26 cellular contexts compared by ENCODE assay signal in the genomic region with DNA sequence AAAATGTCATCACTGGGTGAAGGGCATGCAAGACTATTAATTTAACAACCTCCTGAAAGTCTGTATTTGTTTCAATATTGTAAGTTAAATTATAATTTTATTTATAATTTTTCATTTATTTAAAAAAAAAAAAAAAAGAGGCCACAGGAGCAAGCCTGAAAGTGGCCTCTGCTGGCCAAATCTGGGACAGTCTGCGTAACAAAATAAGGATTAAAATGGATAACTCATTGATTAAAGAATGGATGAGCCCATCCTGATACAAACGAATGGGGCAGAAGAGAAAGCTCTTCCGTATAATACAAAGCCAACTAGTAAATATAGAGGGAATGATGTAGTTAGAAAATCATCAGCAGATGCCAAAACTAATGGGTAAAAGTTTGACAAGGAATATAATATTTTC. TPM values are rescaled to one million over a fixed set of nuclear protein-coding genes. Genes with fewer than 3 reads are reported as not detected.
A peak's percentile ranks its signal among the peaks of the same experiment; 100 is the strongest.
DNase-seq lines count a peak whose midpoint lies in the region; TF ChIP-seq lines count a peak whose summit lies in the region.
"Had no signal": no experiment of that assay in that cellular context is flagged by ENCODE, and none has a peak within 500 bp of the region (broad histone marks: within the 10 kb centered on the region; RNA-seq: fewer than 3 reads in every experiment).

No MANE protein-coding gene starts in this region.

- no peak overlapping the region for H3K4me3 Mint-ChIP-seq in neural crest cell
- no peak overlapping the region for H3K4me3 Mint-ChIP-seq in activated naive CD4-positive, alpha-beta T cell treated with anti-CD3 and anti-CD28 coated beads for 36 hours
- H3K4me3 Mint-ChIP-seq: CD4-positive, CD25-positive, alpha-beta regulatory T cell; H9 had no signal

- no peaks in the 10 kb centered on the region for H3K27me3 Mint-ChIP-seq in neural crest cell (ENCODE audit: low read depth)
- H3K27me3 Mint-ChIP-seq in activated naive CD4-positive, alpha-beta T cell treated with anti-CD3 and anti-CD28 coated beads for 36 hours (ENCODE audit: low read depth): no peaks in the 10 kb centered on the region
- H3K27me3 Mint-ChIP-seq: CD4-positive, CD25-positive, alpha-beta regulatory T cell had no signal

- TF ChIP-seq CTCF in AG04450 (IDR thresholded peaks at IDR 0.05; ENCODE audit: low read depth, low read length) (peak; percentile 14; the same call in 1 of the 2 replicates), astrocyte of the spinal cord (IDR thresholded peaks at IDR 0.05; ENCODE audit: low read depth, low read length) (peak; percentile 25), epithelial cell of proximal tubule (conservative IDR thresholded peaks at IDR 0.05; ENCODE audit: low read depth, low read length) (peak; percentile 26), neural crest cell (conservative IDR thresholded peaks at IDR 0.05) (peak; percentile 21)

- in situ Hi-C loops in astrocyte of the spinal cord (cut with HindIII; ENCODE audit: low sequenced_read_pairs): no loop called here
- in situ Hi-C loops in HAP-1 (cut with MboI; ENCODE audit: low sequenced_read_pairs): no loop called here

- POLR2A ChIA-PET in AG04450 (lab: Yijun Ruan, JAX): no interaction called here

- no peak overlapping the region for H3K27ac Mint-ChIP-seq in neural crest cell (ENCODE audit: unreplicated experiment)
- no peak overlapping the region for H3K27ac Mint-ChIP-seq in activated naive CD4-positive, alpha-beta T cell treated with anti-CD3 and anti-CD28 coated beads for 36 hours
- H3K27ac Mint-ChIP-seq: H9 had no signal

- H3K27me3 ChIP-seq in AG04450 (ENCODE audit: control insufficient read depth, insufficient read depth, low read length) (no peaks in the 10 kb centered on the region), HAP-1 (ENCODE audit: low read depth) (no peaks in the 10 kb centered on the region)
- H3K27me3 ChIP-seq: BLaER1, MG63, SJCRH30 had no signal

- H3K27ac ChIP-seq in AG04450 (ENCODE audit: low read depth, low read length): no peak overlapping the region
- H3K27ac ChIP-seq: BLaER1, PC-9, SJCRH30 had no signal

- no peaks in the 10 kb centered on the region for H3K4me1 Mint-ChIP-seq in neural crest cell
- no peaks in the 10 kb centered on the region for H3K4me1 Mint-ChIP-seq in activated naive CD4-positive, alpha-beta T cell treated with anti-CD3 and anti-CD28 coated beads for 36 hours (ENCODE audit: low read depth)
- H3K4me1 Mint-ChIP-seq: H9 had no signal

- peaks cover 26% of the 10 kb centered on the region for H3K9me3 Mint-ChIP-seq in neural crest cell
- H3K9me3 Mint-ChIP-seq in activated naive CD4-positive, alpha-beta T cell treated with anti-CD3 and anti-CD28 coated beads for 36 hours: peaks cover 6% of the 10 kb centered on the region

- CTCF ChIA-PET in AG04450 (lab: Charles Lee): interaction anchor here (0.6 kb wide), 1 partner anchor 13 kb away, joined by 6 read pairs; no protein-coding TSS in a partner anchor
- CTCF ChIA-PET in activated naive CD4-positive, alpha-beta T cell treated with anti-CD3 and anti-CD28 coated beads for 36 hours (lab: Charles Lee): no interaction called here

- H3K36me3 Mint-ChIP-seq in neural crest cell (ENCODE audit: low read depth): peaks cover 63% of the 10 kb centered on the region
- H3K36me3 Mint-ChIP-seq in activated naive CD4-positive, alpha-beta T cell treated with anti-CD3 and anti-CD28 coated beads for 36 hours (ENCODE audit: low read depth): peaks cover 51% of the 10 kb centered on the region

- H3K36me3 ChIP-seq in HAP-1 (replicated peaks): peaks cover 37% of the 10 kb centered on the region

- no peaks in the 10 kb centered on the region for H3K4me1 ChIP-seq in HAP-1
- H3K4me1 ChIP-seq: BLaER1, SJCRH30 had no signal

- intact Hi-C loops in activated naive CD4-positive, alpha-beta T cell treated with anti-CD3 and anti-CD28 coated beads for 36 hours (cut with micrococcal nuclease): no loop called here

- DNase-seq in AG04450 (ENCODE audit: low read depth, low spot score) (no peak), astrocyte of the spinal cord (ENCODE audit: low read depth, low spot score) (no peak), epithelial cell of proximal tubule (ENCODE audit: low read depth) (no peak), neural crest cell (ENCODE audit: low read depth, low spot score) (no peak), HAP-1 (ENCODE audit: low spot score in 2 of 2) (no peak), cortex of kidney (lab: John Stamatoyannopoulos, UW) (no peak), COR-L47 (lab: John Stamatoyannopoulos, UW) (no peak)
- DNase-seq in activated naive CD4-positive, alpha-beta T cell treated with anti-CD3 and anti-CD28 coated beads for 36 hours: no peak
- DNase-seq: 8988T; ACHN; CD4-positive, CD25-positive, alpha-beta regulatory T cell; H9; IMR-90; KG1; MG63; NCI-H1105 treated with DMSO at 0.1 percent for 48 hours; NCI-H146; NCI-H1930; NCI-H2107; NCI-H446 treated with DMSO at 0.1 percent for 48 hours; NCI-H526; NCI-H82; NK-92 treated with Interleukin-12 subunit alpha and Interleukin-12 subunit beta, amount 100 ng/mL, for 24 hours; PC-9; SJCRH30 had no signal

- H3K4me3 ChIP-seq in AG04450 (ENCODE audit: low read depth, low read length) (no peak overlapping the region), astrocyte of the spinal cord (ENCODE audit: low read depth, low read length) (no peak overlapping the region), epithelial cell of proximal tubule (ENCODE audit: low read depth, low read length) (no peak overlapping the region), HAP-1 (no peak overlapping the region)
- H3K4me3 ChIP-seq: BLaER1, MG63, PC-9, SJCRH30 had no signal

- H3K9me3 ChIP-seq in AG04450 (ENCODE audit: control insufficient read depth, insufficient read depth, low read length) (no peaks in the 10 kb centered on the region), HAP-1 (peaks cover 19% of the 10 kb centered on the region)

RNA-seq across cellular contexts. Expression of a gene that starts 36.2 kb away (rescaled TPM):
- 50.7 and 63.5 TPM in 2 replicates for polyA plus RNA-seq in AG04450 (2011; rRNA removed)
- polyA minus RNA-seq in AG04450 (2011; rRNA and poly(A)+ RNA removed): 12.0 and 24.4 TPM in 2 replicates
- total RNA-seq in epithelial cell of proximal tubule (24.3 and 40.2 TPM in 2 replicates), neural crest cell (49.3 and 53.1 TPM in 2 replicates)
- total RNA-seq in activated naive CD4-positive, alpha-beta T cell treated with anti-CD3 and anti-CD28 coated beads for 36 hours: 10 to 100 TPM; 44.0 to 44.4 TPM
